ENCODE assay signal across 1 cellular context in genomic region chr3:169769287-169770181, GRCh38.
TF ChIP-seq lines count a peak whose summit lies in the region.

Gene ACTRT3 (minus strand): TSS chr3:169769561. CDS start chr3:169769520, 41 bp downstream.

TF ChIP-seq in K562, 482 proteins besides CTCF, POLR2A, EP300 and RAD21 (continued from another document):
- no peak for TF ChIP-seq ZNF609 (CRISPR knock-in tag; IDR thresholded peaks at IDR 0.05; ENCODE audit: borderline replicate concordance)
- no peak for TF ChIP-seq NR3C1 (CRISPR knock-in tag; IDR thresholded peaks at IDR 0.05)
- TF ChIP-seq, protein P1, sequence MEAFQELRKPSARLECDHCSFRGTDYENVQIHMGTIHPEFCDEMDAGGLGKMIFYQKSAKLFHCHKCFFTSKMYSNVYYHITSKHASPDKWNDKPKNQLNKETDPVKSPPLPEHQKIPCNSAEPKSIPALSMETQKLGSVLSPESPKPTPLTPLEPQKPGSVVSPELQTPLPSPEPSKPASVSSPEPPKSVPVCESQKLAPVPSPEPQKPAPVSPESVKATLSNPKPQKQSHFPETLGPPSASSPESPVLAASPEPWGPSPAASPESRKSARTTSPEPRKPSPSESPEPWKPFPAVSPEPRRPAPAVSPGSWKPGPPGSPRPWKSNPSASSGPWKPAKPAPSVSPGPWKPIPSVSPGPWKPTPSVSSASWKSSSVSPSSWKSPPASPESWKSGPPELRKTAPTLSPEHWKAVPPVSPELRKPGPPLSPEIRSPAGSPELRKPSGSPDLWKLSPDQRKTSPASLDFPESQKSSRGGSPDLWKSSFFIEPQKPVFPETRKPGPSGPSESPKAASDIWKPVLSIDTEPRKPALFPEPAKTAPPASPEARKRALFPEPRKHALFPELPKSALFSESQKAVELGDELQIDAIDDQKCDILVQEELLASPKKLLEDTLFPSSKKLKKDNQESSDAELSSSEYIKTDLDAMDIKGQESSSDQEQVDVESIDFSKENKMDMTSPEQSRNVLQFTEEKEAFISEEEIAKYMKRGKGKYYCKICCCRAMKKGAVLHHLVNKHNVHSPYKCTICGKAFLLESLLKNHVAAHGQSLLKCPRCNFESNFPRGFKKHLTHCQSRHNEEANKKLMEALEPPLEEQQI (IDR thresholded peaks at IDR 0.05) = peak; percentile 82
- no peak for TF ChIP-seq ZNF263 (CRISPR knock-in tag; IDR thresholded peaks at IDR 0.05; ENCODE audit: borderline replicate concordance)
- TF ChIP-seq SMAD1 (IDR thresholded peaks at IDR 0.05; ENCODE audit: low read depth, low read length, partially characterized antibody) = no peak
- peak in 1 of 2 experiments; percentile 27; a peak in 1 of 3 replicates for TF ChIP-seq CBX3 (IDR thresholded peaks at IDR 0.05; ENCODE audit: borderline replicate concordance in 1 of 2, low read length in 2 of 2)
- no peak for TF ChIP-seq RB1 (IDR thresholded peaks at IDR 0.05; ENCODE audit: low read depth)
- TF ChIP-seq ZNF77 (CRISPR knock-in tag; IDR thresholded peaks at IDR 0.05) = no peak
- TF ChIP-seq PCBP2 (IDR thresholded peaks at IDR 0.05; ENCODE audit: low read depth, low read length, poor library complexity, severe bottlenecking) = no peak
- TF ChIP-seq ZBTB33 (CRISPR knock-in tag; IDR thresholded peaks at IDR 0.05) = peak; percentile 88
- no peak for TF ChIP-seq NEUROD1 (IDR thresholded peaks at IDR 0.05; ENCODE audit: borderline replicate concordance, low read depth, low read length, partially characterized antibody)
TF ChIP-seq in K562: peak in this region for 4.
